Comparison of ENCODE assay signal across 1 cellular context in genomic region chr7:72492446-72492845, GRCh38.
TF ChIP-seq lines count a peak whose summit lies in the region.

No MANE protein-coding gene starts in this region.

TF ChIP-seq in H1, 55 proteins besides CTCF, POLR2A, EP300 and RAD21 (continued from another document):
- TF ChIP-seq, protein P1, sequence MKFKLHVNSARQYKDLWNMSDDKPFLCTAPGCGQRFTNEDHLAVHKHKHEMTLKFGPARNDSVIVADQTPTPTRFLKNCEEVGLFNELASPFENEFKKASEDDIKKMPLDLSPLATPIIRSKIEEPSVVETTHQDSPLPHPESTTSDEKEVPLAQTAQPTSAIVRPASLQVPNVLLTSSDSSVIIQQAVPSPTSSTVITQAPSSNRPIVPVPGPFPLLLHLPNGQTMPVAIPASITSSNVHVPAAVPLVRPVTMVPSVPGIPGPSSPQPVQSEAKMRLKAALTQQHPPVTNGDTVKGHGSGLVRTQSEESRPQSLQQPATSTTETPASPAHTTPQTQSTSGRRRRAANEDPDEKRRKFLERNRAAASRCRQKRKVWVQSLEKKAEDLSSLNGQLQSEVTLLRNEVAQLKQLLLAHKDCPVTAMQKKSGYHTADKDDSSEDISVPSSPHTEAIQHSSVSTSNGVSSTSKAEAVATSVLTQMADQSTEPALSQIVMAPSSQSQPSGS (IDR thresholded peaks at IDR 0.05; ENCODE audit: low read length), result no peak
- no peak for TF ChIP-seq TAF7 (optimal IDR thresholded peaks at IDR 0.05; ENCODE audit: borderline replicate concordance, low read depth, low read length)
- no peak for TF ChIP-seq PHF8 (conservative IDR thresholded peaks at IDR 0.05; ENCODE audit: low read depth, low read length)
- TF ChIP-seq EZH2 (IDR thresholded peaks at IDR 0.05; ENCODE audit: low read depth, low read length, severe bottlenecking), result no peak
- no peak for TF ChIP-seq HDAC2 (IDR thresholded peaks at IDR 0.05; ENCODE audit: borderline replicate concordance in 1 of 2, low read depth in 2 of 2, low read length in 2 of 2)
- TF ChIP-seq CHD1 (IDR thresholded peaks at IDR 0.05; ENCODE audit: low read depth, low read length), result no peak
- TF ChIP-seq RBBP5 (IDR thresholded peaks at IDR 0.05; ENCODE audit: borderline replicate concordance, low read depth, low read length), result no peak
- TF ChIP-seq, protein P2, sequence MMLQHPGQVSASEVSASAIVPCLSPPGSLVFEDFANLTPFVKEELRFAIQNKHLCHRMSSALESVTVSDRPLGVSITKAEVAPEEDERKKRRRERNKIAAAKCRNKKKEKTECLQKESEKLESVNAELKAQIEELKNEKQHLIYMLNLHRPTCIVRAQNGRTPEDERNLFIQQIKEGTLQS (IDR thresholded peaks at IDR 0.05; ENCODE audit: insufficient read depth, low read depth, low read length), result no peak
- no peak for TF ChIP-seq JUND (IDR thresholded peaks at IDR 0.05; ENCODE audit: low read length)
- TF ChIP-seq SIN3A (conservative IDR thresholded peaks at IDR 0.05 in 1 of 2, IDR thresholded peaks at IDR 0.05 in 1 of 2; ENCODE audit: low read depth in 1 of 2, low read length in 2 of 2), result no peak
- no peak for TF ChIP-seq SIRT6 (IDR thresholded peaks at IDR 0.05; ENCODE audit: low read length)
- no peak for TF ChIP-seq SIX5 (IDR thresholded peaks at IDR 0.05; ENCODE audit: low read depth, low read length)
TF ChIP-seq in H1: peak in this region for 0.
